Comparison of ENCODE assay signal across 1 cellular context in the genomic region with DNA sequence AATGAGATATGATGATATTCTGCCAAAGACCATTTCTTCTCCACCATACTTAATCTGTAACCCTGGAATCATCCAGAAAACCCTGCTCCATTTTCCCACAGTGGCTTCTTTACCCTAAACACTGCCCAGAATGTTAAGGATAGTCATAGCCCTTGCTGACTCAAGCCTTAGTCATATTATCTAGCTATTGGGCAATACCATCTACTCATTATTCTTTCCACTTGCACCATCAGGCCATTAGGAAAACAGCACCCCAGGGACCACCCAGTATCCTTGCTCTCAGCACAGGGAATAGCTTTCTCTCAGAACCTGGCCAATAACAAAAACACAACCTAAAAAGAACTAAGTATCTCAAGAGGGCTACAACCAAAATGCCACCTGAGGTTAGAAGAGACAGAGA.
TF ChIP-seq lines count a peak whose summit lies in the region.

No MANE protein-coding gene starts in this region.

TF ChIP-seq in SK-N-SH, 30 proteins besides CTCF, POLR2A, EP300 and RAD21 (continued from another document):
- TF ChIP-seq, protein P1, sequence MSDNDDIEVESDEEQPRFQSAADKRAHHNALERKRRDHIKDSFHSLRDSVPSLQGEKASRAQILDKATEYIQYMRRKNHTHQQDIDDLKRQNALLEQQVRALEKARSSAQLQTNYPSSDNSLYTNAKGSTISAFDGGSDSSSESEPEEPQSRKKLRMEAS (IDR thresholded peaks at IDR 0.05; ENCODE audit: low read depth) = 0 out of 2 replicates have a peak, but pooled peaks have one; percentile 16
- TF ChIP-seq GATA2 (CRISPR knock-in tag; IDR thresholded peaks at IDR 0.05) (no peak), SMC3 (IDR thresholded peaks at IDR 0.05; ENCODE audit: low read depth, low read length) (no peak)
